In the genomic region with DNA sequence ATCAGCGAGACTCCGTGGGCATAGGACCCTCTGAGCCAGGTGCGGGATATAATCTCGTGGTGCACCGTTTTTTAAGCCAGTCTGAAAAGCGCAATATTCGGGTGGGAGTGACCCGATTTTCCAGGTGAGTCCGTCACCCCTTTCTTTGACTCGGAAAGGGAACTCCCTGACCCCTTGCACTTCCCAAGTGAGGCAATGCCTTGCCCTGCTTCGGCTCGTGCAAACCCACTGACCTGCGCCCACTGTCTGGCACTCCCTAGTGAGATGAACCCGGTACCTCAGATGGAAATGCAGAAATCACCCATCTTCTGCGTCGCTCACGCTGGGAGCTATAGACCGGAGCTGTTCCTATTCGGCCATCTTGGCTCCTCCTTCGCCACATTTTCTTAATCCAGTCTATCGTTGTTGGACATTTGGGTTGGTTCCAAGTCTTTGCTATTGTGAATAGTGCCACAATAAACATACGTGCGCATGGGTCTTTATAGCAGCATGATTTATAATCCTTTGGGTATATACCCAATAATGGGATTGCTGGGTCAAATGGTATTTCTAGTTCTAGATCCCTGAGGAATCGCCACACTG, we compare ENCODE assay signal across 8 cellular contexts.
A peak's percentile ranks its signal among the peaks of the same experiment; 100 is the strongest.
DNase-seq lines count a peak whose midpoint lies in the region; ATAC-seq and TF ChIP-seq lines count a peak whose summit lies in the region.
"Not testable (repeated sequence)": the region's sequence is repeated elsewhere in the genome, so short reads cannot be mapped to it uniquely, and the experiment has no call there.

No MANE protein-coding gene starts in this region.

- H3K27ac Mint-ChIP-seq in CD8-positive, alpha-beta T cell; activated CD4-positive, alpha-beta memory T cell treated with anti-CD3 and anti-CD28 coated beads, Interleukin-2, amount 10 ng/mL, durations not matched to agents 7 days and 5 days: not testable (repeated sequence)

- H3K27ac ChIP-seq in CD8-positive, alpha-beta T cell (ENCODE audit: low read depth, low read length); breast epithelium; lower lobe of right lung; sigmoid colon; suprapubic skin: not testable (repeated sequence)

- POLR2A ChIA-PET in CD8-positive, alpha-beta T cell (lab: Charles Lee); activated CD4-positive, alpha-beta memory T cell treated with anti-CD3 and anti-CD28 coated beads, Interleukin-2, amount 10 ng/mL, durations not matched to agents 7 days and 5 days (lab: Charles Lee): not testable (repeated sequence)

- not testable (repeated sequence) for H3K27me3 ChIP-seq in CD8-positive, alpha-beta T cell (ENCODE audit: insufficient read depth, low read length); NT2/D1 (ENCODE audit: insufficient read depth, insufficient read length); breast epithelium; lower lobe of right lung (ENCODE audit: low read depth); sigmoid colon; suprapubic skin

- DNase-seq in CD8-positive, alpha-beta T cell, result peak in 4 of 7 experiments; percentile 0 to 43 (median 24)
- DNase-seq in NT2/D1 (ENCODE audit: low read depth, low spot score), result not testable (repeated sequence)
- peak; percentile 19 for DNase-seq in activated CD4-positive, alpha-beta memory T cell treated with anti-CD3 and anti-CD28 coated beads, Interleukin-2, amount 10 ng/mL, durations not matched to agents 7 days and 5 days
- DNase-seq in breast epithelium (ENCODE audit: low spot score in 2 of 2) (peak; percentile 20 to 66), Right ventricle myocardium inferior (ENCODE audit: missing footprints) (peak; percentile 72), lower lobe of right lung (peak; percentile 56), sigmoid colon (peak; percentile 79), suprapubic skin (ENCODE audit: low spot score in 2 of 2) (peak; percentile 76 to 94)

- H3K4me3 ChIP-seq in CD8-positive, alpha-beta T cell (ENCODE audit: low read depth, low read length); breast epithelium; lower lobe of right lung; sigmoid colon; suprapubic skin: not testable (repeated sequence)
- H3K4me3 ChIP-seq in NT2/D1 (ENCODE audit: insufficient read length, low read depth), result peak overlapping the region; percentile 53

- H3K9me3 ChIP-seq in CD8-positive, alpha-beta T cell (ENCODE audit: low read length); NT2/D1 (ENCODE audit: insufficient read depth, low read length): not testable (repeated sequence)
- H3K9me3 ChIP-seq in breast epithelium (peaks cover 24 to 31% of the 10 kb centered on the region in 2 donors), lower lobe of right lung (peaks cover 21% of the 10 kb centered on the region), sigmoid colon (peaks cover 14 to 26% (median 17%) of the 10 kb centered on the region in 4 donors), suprapubic skin (peaks cover 31% of the 10 kb centered on the region)

- not testable (repeated sequence) for TF ChIP-seq CTCF in CD8-positive, alpha-beta T cell (IDR thresholded peaks at IDR 0.05); breast epithelium (IDR thresholded peaks at IDR 0.05); lower lobe of right lung (IDR thresholded peaks at IDR 0.05); suprapubic skin (IDR thresholded peaks at IDR 0.05)
- TF ChIP-seq CTCF in sigmoid colon (IDR thresholded peaks at IDR 0.05), result peak in 1 of 4 experiments; percentile 5

- not testable (repeated sequence) for H3K9me3 Mint-ChIP-seq in CD8-positive, alpha-beta T cell; activated CD4-positive, alpha-beta memory T cell treated with anti-CD3 and anti-CD28 coated beads, Interleukin-2, amount 10 ng/mL, durations not matched to agents 7 days and 5 days

- peak overlapping the region; percentile 56 for H3K9ac ChIP-seq in NT2/D1 (ENCODE audit: insufficient read length, low read depth)

- H3K4me1 ChIP-seq in CD8-positive, alpha-beta T cell (ENCODE audit: insufficient read depth, low read length); NT2/D1 (ENCODE audit: insufficient read depth, insufficient read length); breast epithelium; lower lobe of right lung; sigmoid colon; suprapubic skin: not testable (repeated sequence)

- 92 to 94% methylated on average over 24 of the region's 24 CpGs for WGBS in sigmoid colon, 2 donors
- whole genome bisulfite sequencing in suprapubic skin, result 94% methylated on average over 24 of the region's 24 CpGs

- H3K27me3 Mint-ChIP-seq in CD8-positive, alpha-beta T cell (ENCODE audit: low read depth); activated CD4-positive, alpha-beta memory T cell treated with anti-CD3 and anti-CD28 coated beads, Interleukin-2, amount 10 ng/mL, durations not matched to agents 7 days and 5 days: not testable (repeated sequence)

- CTCF ChIA-PET in CD8-positive, alpha-beta T cell (lab: Charles Lee); activated CD4-positive, alpha-beta memory T cell treated with anti-CD3 and anti-CD28 coated beads, Interleukin-2, amount 10 ng/mL, durations not matched to agents 7 days and 5 days (lab: Charles Lee): not testable (repeated sequence)

- not testable (repeated sequence) for ATAC-seq in CD8-positive, alpha-beta T cell; Right ventricle myocardium inferior
- peak; percentile 54 to 62 for ATAC-seq in lower lobe of right lung

- not testable (repeated sequence) for H3K36me3 Mint-ChIP-seq in CD8-positive, alpha-beta T cell; activated CD4-positive, alpha-beta memory T cell treated with anti-CD3 and anti-CD28 coated beads, Interleukin-2, amount 10 ng/mL, durations not matched to agents 7 days and 5 days (ENCODE audit: low read depth)

- H3K4me3 Mint-ChIP-seq in CD8-positive, alpha-beta T cell; activated CD4-positive, alpha-beta memory T cell treated with anti-CD3 and anti-CD28 coated beads, Interleukin-2, amount 10 ng/mL, durations not matched to agents 7 days and 5 days: not testable (repeated sequence)

- H3K4me1 Mint-ChIP-seq in CD8-positive, alpha-beta T cell (ENCODE audit: low read depth); activated CD4-positive, alpha-beta memory T cell treated with anti-CD3 and anti-CD28 coated beads, Interleukin-2, amount 10 ng/mL, durations not matched to agents 7 days and 5 days: not testable (repeated sequence)

- not testable (repeated sequence) for H3K36me3 ChIP-seq in CD8-positive, alpha-beta T cell (ENCODE audit: insufficient read depth, low read length); NT2/D1 (ENCODE audit: insufficient read depth, insufficient read length, low read length); breast epithelium; lower lobe of right lung; sigmoid colon; suprapubic skin

- TF ChIP-seq EP300 in sigmoid colon (IDR thresholded peaks at IDR 0.05); suprapubic skin (IDR thresholded peaks at IDR 0.05): not testable (repeated sequence)

- intact Hi-C loops in CD8-positive, alpha-beta T cell (cut with DNase I, micrococcal nuclease); breast epithelium (cut with DNase I; ENCODE audit: low total_unique reads); Right ventricle myocardium inferior (cut with DNase I); lower lobe of right lung (cut with DNase I); sigmoid colon (cut with DNase I): not testable (repeated sequence)

- peak; percentile 17 for TF ChIP-seq POLR2A in breast epithelium (IDR thresholded peaks at IDR 0.05)
- not testable (repeated sequence) for TF ChIP-seq POLR2A in sigmoid colon (IDR thresholded peaks at IDR 0.05); suprapubic skin (IDR thresholded peaks at IDR 0.05)
